In genomic region chr7:64997927-64998391, GRCh38 we compare ENCODE assay signal across 11 cellular contexts. TPM values are rescaled to one million over a fixed set of nuclear protein-coding genes. Genes with fewer than 3 reads are reported as not detected.
DNase-seq lines count a peak whose midpoint lies in the region; ATAC-seq, FAIRE-seq and TF ChIP-seq lines count a peak whose summit lies in the region.
"Had no signal": no experiment of that assay in that cellular context is flagged by ENCODE, and none has a peak within 500 bp of the region (broad histone marks: within the 10 kb centered on the region; RNA-seq: fewer than 3 reads in every experiment).

No MANE protein-coding gene starts in this region.

- peaks cover 5% of the 10 kb centered on the region for H3K4me1 Mint-ChIP-seq in MCF 10A (ENCODE audit: insufficient read depth, unreplicated experiment)
- H3K4me1 Mint-ChIP-seq in activated T-helper 2 cell treated with anti-CD3 and anti-CD28 coated beads, Interferon-gamma antibody, Interleukin-2, Interleukin-4, amounts not matched to agents 10 μg/mL and 5 μg/mL and 100 μg/mL, durations not matched to agents 14 hours and 24 hours and 36 hours (ENCODE audit: low read depth) = no peaks in the 10 kb centered on the region
- peaks cover 9% of the 10 kb centered on the region for H3K4me1 Mint-ChIP-seq in activated T-cell treated with anti-CD3 and anti-CD28 coated beads, Interleukin-2, amount 50 U/mL, for 72 hours (ENCODE audit: low read depth)

- DNase-seq in AG04450 (ENCODE audit: low read depth, low spot score) (no peak), LHCN-M2 (ENCODE audit: low read depth) (peak; percentile 33), MCF 10A (ENCODE audit: unreplicated experiment) (peak; percentile 32), keratinocyte (ENCODE audit: low read depth, low spot score) (no peak), NCI-H1105 (lab: John Stamatoyannopoulos, UW) (no peak), amygdala (lab: John Stamatoyannopoulos, UW) (no peak)
- no peak for DNase-seq in activated T-helper 2 cell treated with anti-CD3 and anti-CD28 coated beads, Interferon-gamma antibody, Interleukin-2, Interleukin-4, amounts not matched to agents 10 μg/mL and 5 μg/mL and 100 μg/mL, durations not matched to agents 14 hours and 24 hours and 36 hours (ENCODE audit: low spot score)
- no peak for DNase-seq in activated T-cell treated with anti-CD3 and anti-CD28 coated beads, Interleukin-2, amount 50 U/mL, for 72 hours
- DNase-seq: AML-193 had no signal

- H3K4me2 ChIP-seq in keratinocyte (ENCODE audit: control insufficient read depth, extremely low read depth, insufficient read depth, low read depth, low read length) = peak overlapping the region; percentile 9

- H3K4me3 ChIP-seq in AG04450 (ENCODE audit: low read depth, low read length) = no peak overlapping the region
- H3K4me3 ChIP-seq in keratinocyte (ENCODE audit: control insufficient read depth in 2 of 3, extremely low read depth in 1 of 3, insufficient read depth in 2 of 3, low read depth in 1 of 3, low read length in 3 of 3) = no peak overlapping the region
- H3K4me3 ChIP-seq: SK-N-MC had no signal

- H3K27ac ChIP-seq in AG04450 (ENCODE audit: low read depth, low read length) (peak overlapping the region; percentile 31), keratinocyte (ENCODE audit: control insufficient read depth, insufficient read depth, low read length) (no peak overlapping the region)
- H3K27ac ChIP-seq: SK-N-MC had no signal

- H3K9ac ChIP-seq in keratinocyte (ENCODE audit: control insufficient read depth, extremely low read depth, insufficient read depth, low read length) = no peak overlapping the region

- intact Hi-C loops in MCF 10A (cut with micrococcal nuclease) = no loop called here
- intact Hi-C loops in activated T-helper 2 cell treated with anti-CD3 and anti-CD28 coated beads, Interferon-gamma antibody, Interleukin-2, Interleukin-4, amounts not matched to agents 10 μg/mL and 5 μg/mL and 100 μg/mL, durations not matched to agents 14 hours and 24 hours and 36 hours (cut with micrococcal nuclease) = no loop called here

- CTCF ChIA-PET in AG04450 (lab: Charles Lee) (no interaction called here), MCF 10A (lab: Yijun Ruan, JAX) (interaction anchor here (0.6 kb wide), 2 partner anchors 39 to 768 kb away, joined by 3 to 4 read pairs; no protein-coding TSS in a partner anchor)

- dilution Hi-C loops in keratinocyte (cut with MboI; ENCODE audit: extremely low pct_ligation_motif_present, low sequenced_read_pairs) = no loop called here

- POLR2A ChIA-PET in AG04450 (lab: Yijun Ruan, JAX) (no interaction called here), MCF 10A (lab: Yijun Ruan, JAX) (interaction anchor here (1.3 kb wide), 1 partner anchor 9 kb away, joined by 7 read pairs; the partner anchor contains the start of gene ERV3-1)

- H3K9me1 ChIP-seq in keratinocyte (ENCODE audit: control insufficient read depth, extremely low read depth, insufficient read depth, low read length) = no peaks in the 10 kb centered on the region

- H2AFZ ChIP-seq in keratinocyte (ENCODE audit: control insufficient read depth, low read length) = no peak overlapping the region

- H3K27me3 ChIP-seq in AG04450 (ENCODE audit: control insufficient read depth, insufficient read depth, low read length) = peaks cover 2% of the 10 kb centered on the region
- H3K27me3 ChIP-seq in keratinocyte (ENCODE audit: control insufficient read depth, extremely low read depth, insufficient read depth, low read length) = no peaks in the 10 kb centered on the region

- no peak overlapping the region for H3K4me3 Mint-ChIP-seq in MCF 10A (ENCODE audit: unreplicated experiment)
- H3K4me3 Mint-ChIP-seq in activated T-helper 2 cell treated with anti-CD3 and anti-CD28 coated beads, Interferon-gamma antibody, Interleukin-2, Interleukin-4, amounts not matched to agents 10 μg/mL and 5 μg/mL and 100 μg/mL, durations not matched to agents 14 hours and 24 hours and 36 hours (ENCODE audit: low read depth) = no peak overlapping the region
- H3K4me3 Mint-ChIP-seq in activated T-cell treated with anti-CD3 and anti-CD28 coated beads, Interleukin-2, amount 50 U/mL, for 72 hours = no peak overlapping the region
- H3K4me3 Mint-ChIP-seq: central memory CD8-positive, alpha-beta T cell had no signal

- H3K9me3 ChIP-seq in AG04450 (ENCODE audit: control insufficient read depth, insufficient read depth, low read length) (peaks cover 67% of the 10 kb centered on the region), keratinocyte (ENCODE audit: control insufficient read depth, low read depth, low read length) (peaks cover 9% of the 10 kb centered on the region)

- H3K4me1 ChIP-seq in keratinocyte (ENCODE audit: control insufficient read depth, extremely low read depth, insufficient read depth, low read length) = peaks cover 5% of the 10 kb centered on the region

- FAIRE-seq in keratinocyte (lab: Jason Lieb, UNC) = no peak

- no peaks in the 10 kb centered on the region for H4K20me1 ChIP-seq in keratinocyte (ENCODE audit: control insufficient read depth, extremely low read depth, insufficient read depth, low read length)

- peaks cover 37% of the 10 kb centered on the region for H3K9me3 Mint-ChIP-seq in MCF 10A (ENCODE audit: unreplicated experiment)
- peaks cover 77% of the 10 kb centered on the region for H3K9me3 Mint-ChIP-seq in activated T-helper 2 cell treated with anti-CD3 and anti-CD28 coated beads, Interferon-gamma antibody, Interleukin-2, Interleukin-4, amounts not matched to agents 10 μg/mL and 5 μg/mL and 100 μg/mL, durations not matched to agents 14 hours and 24 hours and 36 hours
- peaks cover 16 to 33% of the 10 kb centered on the region in 2 donors for H3K9me3 Mint-ChIP-seq in activated T-cell treated with anti-CD3 and anti-CD28 coated beads, Interleukin-2, amount 50 U/mL, for 72 hours

- TF ChIP-seq CTCF in AG04450 (IDR thresholded peaks at IDR 0.05; ENCODE audit: low read depth, low read length) (no peak), MCF 10A (IDR thresholded peaks at IDR 0.05; ENCODE audit: unreplicated experiment) (no peak), keratinocyte (optimal IDR thresholded peaks at IDR 0.05 in 1 of 3, IDR thresholded peaks at IDR 0.05 in 1 of 3, conservative IDR thresholded peaks at IDR 0.05 in 1 of 3; ENCODE audit: extremely low read depth in 1 of 3, insufficient read depth in 2 of 3, low read length in 3 of 3) (no peak)

- no peaks in the 10 kb centered on the region for H3K27me3 Mint-ChIP-seq in MCF 10A (ENCODE audit: insufficient read depth, unreplicated experiment)
- no peaks in the 10 kb centered on the region for H3K27me3 Mint-ChIP-seq in activated T-helper 2 cell treated with anti-CD3 and anti-CD28 coated beads, Interferon-gamma antibody, Interleukin-2, Interleukin-4, amounts not matched to agents 10 μg/mL and 5 μg/mL and 100 μg/mL, durations not matched to agents 14 hours and 24 hours and 36 hours (ENCODE audit: low read depth)
- no peaks in the 10 kb centered on the region for H3K27me3 Mint-ChIP-seq in activated T-cell treated with anti-CD3 and anti-CD28 coated beads, Interleukin-2, amount 50 U/mL, for 72 hours (ENCODE audit: low read depth)
- H3K27me3 Mint-ChIP-seq: central memory CD8-positive, alpha-beta T cell had no signal

- H3K79me2 ChIP-seq in keratinocyte (ENCODE audit: control insufficient read depth, insufficient read depth, low read length) = no peaks in the 10 kb centered on the region

- peaks cover 0 to 2% of the 10 kb centered on the region in 2 experiments for H3K36me3 ChIP-seq in keratinocyte (ENCODE audit: control insufficient read depth in 2 of 2, extremely low read depth in 1 of 2, insufficient read depth in 2 of 2, low read length in 2 of 2)

- peaks cover 31% of the 10 kb centered on the region for H3K36me3 Mint-ChIP-seq in MCF 10A (ENCODE audit: insufficient read depth, unreplicated experiment)
- H3K36me3 Mint-ChIP-seq in activated T-helper 2 cell treated with anti-CD3 and anti-CD28 coated beads, Interferon-gamma antibody, Interleukin-2, Interleukin-4, amounts not matched to agents 10 μg/mL and 5 μg/mL and 100 μg/mL, durations not matched to agents 14 hours and 24 hours and 36 hours (ENCODE audit: low read depth) = peaks cover 53% of the 10 kb centered on the region
- peaks cover 29 to 47% of the 10 kb centered on the region in 2 donors for H3K36me3 Mint-ChIP-seq in activated T-cell treated with anti-CD3 and anti-CD28 coated beads, Interleukin-2, amount 50 U/mL, for 72 hours (ENCODE audit: insufficient read depth in 2 of 2)

- H3K27ac Mint-ChIP-seq in MCF 10A (ENCODE audit: low read depth, unreplicated experiment) = no peak overlapping the region
- H3K27ac Mint-ChIP-seq in activated T-helper 2 cell treated with anti-CD3 and anti-CD28 coated beads, Interferon-gamma antibody, Interleukin-2, Interleukin-4, amounts not matched to agents 10 μg/mL and 5 μg/mL and 100 μg/mL, durations not matched to agents 14 hours and 24 hours and 36 hours = no peak overlapping the region
- no peak overlapping the region for H3K27ac Mint-ChIP-seq in activated T-cell treated with anti-CD3 and anti-CD28 coated beads, Interleukin-2, amount 50 U/mL, for 72 hours

- no TSS peak for BruUV-seq in MCF 10A (replicated peaks; lab: Mats Ljungman, UMichigan)

- ATAC-seq in activated T-cell treated with anti-CD3 and anti-CD28 coated beads, Interleukin-2, amount 50 U/mL, for 72 hours (replicated peaks in 1 of 2) = no peak

RNA-seq across cellular contexts. Expression of gene ZNF117, which starts 7.1 kb away (rescaled TPM):
- polyA plus RNA-seq in AG04450 (2011; rRNA removed) (9.4 and 12.9 TPM in 2 replicates), keratinocyte (0.44 to 2.3 TPM (median 1.8 TPM) in 3 replicates)
- polyA minus RNA-seq in AG04450 (2011; rRNA and poly(A)+ RNA removed) = 2.6 and 5.3 TPM in 2 replicates
- total RNA-seq in LHCN-M2 (2014; rRNA removed) (8.4 and 9.9 TPM in 2 replicates), MCF 10A (2022) (3.2 and 4.8 TPM in 2 replicates)
- 1.6 TPM for polyA plus RNA-seq in LHCN-M2 (2012)
- polyA plus RNA-seq in keratinocyte (2011; ENCODE audit: low read depth) = 3.5 TPM
- 0.12 and 0.22 TPM in 2 replicates for polyA plus RNA-seq in keratinocyte (2011; cell fraction: cytosol; rRNA removed)
- 5.1 and 9.0 TPM in 2 replicates for polyA plus RNA-seq in keratinocyte (2011; cell fraction: nucleus; rRNA removed)
- 0.42 and 3.4 TPM in 2 replicates for polyA plus RNA-seq in keratinocyte (2012; ENCODE audit: low replicate concordance)
- 0.07 to 2.0 TPM (median 1.6 TPM) in 3 replicates for polyA minus RNA-seq in keratinocyte
- not detected for polyA minus RNA-seq in keratinocyte (2011; cell fraction: cytosol; rRNA and poly(A)+ RNA removed)
- 2.6 and 7.8 TPM in 2 replicates for polyA minus RNA-seq in keratinocyte (2011; cell fraction: nucleus; rRNA and poly(A)+ RNA removed)
- total RNA-seq in activated T-helper 2 cell treated with anti-CD3 and anti-CD28 coated beads, Interferon-gamma antibody, Interleukin-2, Interleukin-4, amounts not matched to agents 10 μg/mL and 5 μg/mL and 100 μg/mL, durations not matched to agents 14 hours and 24 hours and 36 hours = 3.3 and 3.5 TPM in 2 replicates
- 1 to 10 TPM; 6.6 to 6.9 TPM for total RNA-seq in activated T-cell treated with anti-CD3 and anti-CD28 coated beads, Interleukin-2, amount 50 U/mL, for 72 hours

RNA-seq across cellular contexts. Expression of gene ERV3-1, which starts 8.5 kb away (rescaled TPM):
- polyA plus RNA-seq in AG04450 (2011; rRNA removed) = 16.3 and 19.3 TPM in 2 replicates
- polyA minus RNA-seq in AG04450 (2011; rRNA and poly(A)+ RNA removed) = 24.9 and 25.2 TPM in 2 replicates
- total RNA-seq in LHCN-M2 (2014; rRNA removed) = 13.7 and 19.3 TPM in 2 replicates
- polyA plus RNA-seq in LHCN-M2 (2012) = 7.8 TPM
- total RNA-seq in MCF 10A (2022) = 7.6 and 11.2 TPM in 2 replicates
- 1.1 to 5.1 TPM (median 3.1 TPM) in 3 replicates for polyA plus RNA-seq in keratinocyte
- polyA plus RNA-seq in keratinocyte (2011; ENCODE audit: low read depth) = 0.81 TPM
- polyA plus RNA-seq in keratinocyte (2011; cell fraction: cytosol; rRNA removed) = 0.45 and 0.64 TPM in 2 replicates
- 13.3 and 13.4 TPM in 2 replicates for polyA plus RNA-seq in keratinocyte (2011; cell fraction: nucleus; rRNA removed)
- polyA plus RNA-seq in keratinocyte (2012; ENCODE audit: low replicate concordance) = 0.84 and 3.9 TPM in 2 replicates
- polyA minus RNA-seq in keratinocyte = 2.0 to 4.9 TPM (median 4.8 TPM) in 3 replicates
- not detected for polyA minus RNA-seq in keratinocyte (2011; cell fraction: cytosol; rRNA and poly(A)+ RNA removed)
- 6.9 and 11.2 TPM in 2 replicates for polyA minus RNA-seq in keratinocyte (2011; cell fraction: nucleus; rRNA and poly(A)+ RNA removed)
- 9.7 and 9.8 TPM in 2 replicates for total RNA-seq in activated T-helper 2 cell treated with anti-CD3 and anti-CD28 coated beads, Interferon-gamma antibody, Interleukin-2, Interleukin-4, amounts not matched to agents 10 μg/mL and 5 μg/mL and 100 μg/mL, durations not matched to agents 14 hours and 24 hours and 36 hours
- total RNA-seq in activated T-cell treated with anti-CD3 and anti-CD28 coated beads, Interleukin-2, amount 50 U/mL, for 72 hours = 10 to 100 TPM; 14.4 to 14.6 TPM

Comparison
In these comparisons a context has a peak if more than half of its experiments do, and no peak if none do; other contexts are left out.
1. DNase-seq: peak in LHCN-M2 (single experiment) and MCF 10A (single experiment); none in AG04450 (single experiment), keratinocyte (single experiment), NCI-H1105 (single experiment), amygdala (0 of 56), activated T-helper 2 cell treated with anti-CD3 and anti-CD28 coated beads, Interferon-gamma antibody, Interleukin-2, Interleukin-4, amounts not matched to agents 10 μg/mL and 5 μg/mL and 100 μg/mL, durations not matched to agents 14 hours and 24 hours and 36 hours (single experiment) and activated T-cell treated with anti-CD3 and anti-CD28 coated beads, Interleukin-2, amount 50 U/mL, for 72 hours (0 of 2).